Comparison of ENCODE assay signal across 11 cellular contexts in the genomic region with DNA sequence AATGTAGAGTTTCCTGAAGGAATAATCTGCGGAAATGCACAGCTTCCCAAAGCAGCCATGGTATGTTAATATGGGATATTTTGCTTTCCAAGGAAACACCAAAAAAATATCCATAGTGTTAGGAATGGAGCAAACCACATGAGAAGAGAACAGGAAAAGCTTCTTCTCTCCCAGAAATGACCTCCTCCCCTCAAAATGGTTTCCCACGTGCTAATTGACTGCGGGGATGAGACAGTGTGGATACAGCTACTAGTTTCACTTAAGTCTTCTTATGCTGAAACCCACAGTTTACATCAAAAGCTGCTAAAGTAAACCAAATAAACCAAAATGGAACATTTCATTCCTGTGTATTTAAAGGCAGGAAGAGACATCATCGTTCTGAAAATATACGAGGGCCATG.
DNase-seq lines count a peak whose midpoint lies in the region; ATAC-seq and TF ChIP-seq lines count a peak whose summit lies in the region.
"Had no signal": no experiment of that assay in that cellular context is flagged by ENCODE, and none has a peak within 500 bp of the region (broad histone marks: within the 10 kb centered on the region; RNA-seq: fewer than 3 reads in every experiment).

No MANE protein-coding gene starts in this region.

- H3K9me3 ChIP-seq in gastroesophageal sphincter: no peaks in the 10 kb centered on the region
- H3K9me3 ChIP-seq in SJCRH30 (replicated peaks): no peaks in the 10 kb centered on the region
- H3K9me3 ChIP-seq: tibial artery had no signal

- no peaks in the 10 kb centered on the region for H3K9me3 Mint-ChIP-seq in activated T-cell treated with anti-CD3 and anti-CD28 coated beads, Interleukin-2, amount 50 U/mL, for 72 hours
- H3K9me3 Mint-ChIP-seq in activated naive CD8-positive, alpha-beta T cell (ENCODE audit: low read depth): no peaks in the 10 kb centered on the region
- no peaks in the 10 kb centered on the region for H3K9me3 Mint-ChIP-seq in stimulated activated naive B cell treated with anti-CD40 and anti-IgM and Interleukin-4, amounts not matched to agents 10 μg/mL and 1 μg/mL and 100 μg/mL, for 72 hours
- H3K9me3 Mint-ChIP-seq: naive B cell had no signal

- no peak for TF ChIP-seq CTCF in gastroesophageal sphincter (IDR thresholded peaks at IDR 0.05)

- TF ChIP-seq POLR2A in gastroesophageal sphincter (IDR thresholded peaks at IDR 0.05): no peak

- no peak overlapping the region for H3K4me3 ChIP-seq in gastroesophageal sphincter
- no peak overlapping the region for H3K4me3 ChIP-seq in SJCRH30
- H3K4me3 ChIP-seq: tibial artery had no signal

- H3K4me1 ChIP-seq in gastroesophageal sphincter (peaks cover 0 to 59% (median 7%) of the 10 kb centered on the region in 3 donors), SJCRH30 (no peaks in the 10 kb centered on the region; the same call in 1 of the 2 replicates)

- H3K36me3 ChIP-seq in gastroesophageal sphincter: no peaks in the 10 kb centered on the region
- H3K36me3 ChIP-seq in SJCRH30: no peaks in the 10 kb centered on the region; the same call in 1 of the 2 replicates
- H3K36me3 ChIP-seq: tibial artery had no signal

- DNase-seq in activated T-cell treated with anti-CD3 and anti-CD28 coated beads, Interleukin-2, amount 50 U/mL, for 72 hours: no peak
- DNase-seq in activated T-cell treated with anti-CD3 and anti-CD28 coated beads for 4 hours: no peak
- no peak for DNase-seq in stimulated activated naive B cell treated with anti-CD40 and anti-IgM and Interleukin-4, amounts not matched to agents 10 μg/mL and 1 μg/mL and 100 μg/mL, for 72 hours
- DNase-seq in NCI-H1048 (lab: John Stamatoyannopoulos, UW): no peak
- DNase-seq in SJCRH30: no peak
- DNase-seq: naive B cell, NCI-H526 treated with DMSO at 0.1 percent for 48 hours, tibial artery had no signal

- H3K27ac Mint-ChIP-seq in activated T-cell treated with anti-CD3 and anti-CD28 coated beads, Interleukin-2, amount 50 U/mL, for 72 hours: peak overlapping the region; percentile 83
- peak overlapping the region; percentile 99 for H3K27ac Mint-ChIP-seq in activated naive CD8-positive, alpha-beta T cell
- peak overlapping the region; percentile 96 for H3K27ac Mint-ChIP-seq in stimulated activated naive B cell treated with anti-CD40 and anti-IgM and Interleukin-4, amounts not matched to agents 10 μg/mL and 1 μg/mL and 100 μg/mL, for 72 hours

- WGBS in gastroesophageal sphincter (ENCODE audit: low coverage in 1 of 2), 2 donors: 46 to 62% methylated on average over 5 of the region's 5 CpGs

- H3K27ac ChIP-seq in gastroesophageal sphincter (peak overlapping the region in 3 of 4 donors; percentile 29 to 57 (median 55)), SJCRH30 (no peak overlapping the region)
- H3K27ac ChIP-seq: tibial artery had no signal

- no peaks in the 10 kb centered on the region for H3K27me3 Mint-ChIP-seq in activated T-cell treated with anti-CD3 and anti-CD28 coated beads, Interleukin-2, amount 50 U/mL, for 72 hours (ENCODE audit: low read depth)
- no peaks in the 10 kb centered on the region for H3K27me3 Mint-ChIP-seq in activated naive CD8-positive, alpha-beta T cell
- no peaks in the 10 kb centered on the region for H3K27me3 Mint-ChIP-seq in stimulated activated naive B cell treated with anti-CD40 and anti-IgM and Interleukin-4, amounts not matched to agents 10 μg/mL and 1 μg/mL and 100 μg/mL, for 72 hours
- H3K27me3 Mint-ChIP-seq: naive B cell had no signal

- no peak for TF ChIP-seq EP300 in gastroesophageal sphincter (IDR thresholded peaks at IDR 0.05)

- ATAC-seq in activated T-cell treated with anti-CD3 and anti-CD28 coated beads, Interleukin-2, amount 50 U/mL, for 72 hours (replicated peaks in 1 of 2): peak; percentile 5 to 9
- ATAC-seq in gastroesophageal sphincter (no peak), GM19397 (IDR thresholded peaks at IDR 0.05; ENCODE audit: unreplicated experiment) (no peak)
- ATAC-seq in stimulated activated naive B cell treated with anti-CD40 and anti-IgM and Interleukin-4, amounts not matched to agents 10 μg/mL and 1 μg/mL and 100 μg/mL, for 72 hours (replicated peaks): no peak

- peaks cover 100% of the 10 kb centered on the region for H3K4me1 Mint-ChIP-seq in activated T-cell treated with anti-CD3 and anti-CD28 coated beads, Interleukin-2, amount 50 U/mL, for 72 hours (ENCODE audit: low read depth)
- H3K4me1 Mint-ChIP-seq in activated naive CD8-positive, alpha-beta T cell (ENCODE audit: low read depth): peaks cover 97% of the 10 kb centered on the region
- peaks cover 53 to 88% of the 10 kb centered on the region in 2 donors for H3K4me1 Mint-ChIP-seq in stimulated activated naive B cell treated with anti-CD40 and anti-IgM and Interleukin-4, amounts not matched to agents 10 μg/mL and 1 μg/mL and 100 μg/mL, for 72 hours

- H3K36me3 Mint-ChIP-seq in activated T-cell treated with anti-CD3 and anti-CD28 coated beads, Interleukin-2, amount 50 U/mL, for 72 hours (ENCODE audit: insufficient read depth in 2 of 2): peaks cover 4 to 28% of the 10 kb centered on the region in 2 donors
- H3K36me3 Mint-ChIP-seq in activated naive CD8-positive, alpha-beta T cell: peaks cover 37% of the 10 kb centered on the region
- H3K36me3 Mint-ChIP-seq in stimulated activated naive B cell treated with anti-CD40 and anti-IgM and Interleukin-4, amounts not matched to agents 10 μg/mL and 1 μg/mL and 100 μg/mL, for 72 hours: peaks cover 39 to 40% of the 10 kb centered on the region in 2 donors

- peak overlapping the region; percentile 63 to 80 for H3K4me3 Mint-ChIP-seq in activated T-cell treated with anti-CD3 and anti-CD28 coated beads, Interleukin-2, amount 50 U/mL, for 72 hours
- H3K4me3 Mint-ChIP-seq in activated naive CD8-positive, alpha-beta T cell: peak overlapping the region; percentile 81
- no peak overlapping the region for H3K4me3 Mint-ChIP-seq in stimulated activated naive B cell treated with anti-CD40 and anti-IgM and Interleukin-4, amounts not matched to agents 10 μg/mL and 1 μg/mL and 100 μg/mL, for 72 hours

- no peaks in the 10 kb centered on the region for H3K27me3 ChIP-seq in gastroesophageal sphincter
- H3K27me3 ChIP-seq in SJCRH30: no peaks in the 10 kb centered on the region
- H3K27me3 ChIP-seq: tibial artery had no signal

Comparison
In these comparisons a context has a peak if more than half of its experiments do, and no peak if none do; other contexts are left out.
1. ATAC-seq: peak in activated T-cell treated with anti-CD3 and anti-CD28 coated beads, Interleukin-2, amount 50 U/mL, for 72 hours (2 of 2); none in gastroesophageal sphincter (single experiment), stimulated activated naive B cell treated with anti-CD40 and anti-IgM and Interleukin-4, amounts not matched to agents 10 μg/mL and 1 μg/mL and 100 μg/mL, for 72 hours (0 of 2) and GM19397 (single experiment).
2. H3K4me3 Mint-ChIP-seq: peak in activated T-cell treated with anti-CD3 and anti-CD28 coated beads, Interleukin-2, amount 50 U/mL, for 72 hours (2 of 2) and activated naive CD8-positive, alpha-beta T cell (single experiment); none in stimulated activated naive B cell treated with anti-CD40 and anti-IgM and Interleukin-4, amounts not matched to agents 10 μg/mL and 1 μg/mL and 100 μg/mL, for 72 hours (0 of 2).
3. Peak in every context shown above with its lines, with median percentiles within 50 percentile points of each other: H3K27ac Mint-ChIP-seq.